Comparison of ENCODE assay signal across 25 cellular contexts in the genomic region with DNA sequence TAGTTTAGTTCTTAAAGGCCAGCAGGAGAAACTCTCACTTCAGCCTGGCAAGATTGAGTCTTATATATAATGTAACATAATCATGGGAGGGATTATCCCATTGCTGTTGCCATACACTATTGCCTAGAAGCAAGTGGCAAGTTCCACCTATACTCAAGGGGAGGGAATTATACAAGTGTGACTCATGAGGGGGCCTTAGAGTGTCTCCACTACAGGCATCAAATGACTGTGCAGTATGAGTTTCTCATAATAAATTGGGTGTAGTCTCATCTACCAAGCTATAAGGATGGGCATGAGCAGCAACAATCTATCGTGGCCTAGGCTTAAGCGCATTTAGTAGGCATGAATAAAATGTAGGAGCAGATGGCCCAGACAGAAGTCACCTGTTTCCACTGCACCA.
DNase-seq lines count a peak whose midpoint lies in the region; ATAC-seq and FAIRE-seq lines count a peak whose summit lies in the region.
"Had no signal": no experiment of that assay in that cellular context is flagged by ENCODE, and none has a peak within 500 bp of the region (broad histone marks: within the 10 kb centered on the region; RNA-seq: fewer than 3 reads in every experiment).

No MANE protein-coding gene starts in this region.

- no peak overlapping the region for H3K27ac Mint-ChIP-seq in activated naive CD4-positive, alpha-beta T cell treated with anti-CD3 and anti-CD28 coated beads for 36 hours
- H3K27ac Mint-ChIP-seq: CD4-positive, CD25-positive, alpha-beta regulatory T cell; GM23338 had no signal

- CTCF ChIA-PET in activated naive CD4-positive, alpha-beta T cell treated with anti-CD3 and anti-CD28 coated beads for 36 hours (lab: Charles Lee), result interaction anchor here (0.6 kb wide), 1 partner anchor 85 kb away, joined by 3 read pairs; no protein-coding TSS in a partner anchor

- H3K4me3 Mint-ChIP-seq in activated naive CD4-positive, alpha-beta T cell treated with anti-CD3 and anti-CD28 coated beads for 36 hours, result no peak overlapping the region
- H3K4me3 Mint-ChIP-seq: CD4-positive, CD25-positive, alpha-beta regulatory T cell; CD8-positive, alpha-beta memory T cell; GM23338 had no signal

- H3K4me1 Mint-ChIP-seq in activated naive CD4-positive, alpha-beta T cell treated with anti-CD3 and anti-CD28 coated beads for 36 hours (ENCODE audit: low read depth), result no peaks in the 10 kb centered on the region
- H3K4me1 Mint-ChIP-seq: CD4-positive, CD25-positive, alpha-beta regulatory T cell; CD8-positive, alpha-beta memory T cell; GM23338 had no signal

- peaks cover 1% of the 10 kb centered on the region for H3K36me3 Mint-ChIP-seq in activated naive CD4-positive, alpha-beta T cell treated with anti-CD3 and anti-CD28 coated beads for 36 hours (ENCODE audit: low read depth)
- H3K36me3 Mint-ChIP-seq: CD4-positive, CD25-positive, alpha-beta regulatory T cell; CD8-positive, alpha-beta memory T cell had no signal

- ATAC-seq in stimulated activated naive CD8-positive, alpha-beta T cell treated with anti-CD3 and anti-CD28 coated beads, Interleukin-15, Interleukin-2, amounts not matched to agents 100 U/mL and 50 U/mL, for 24 hours, result peak; percentile 59
- ATAC-seq in HG03108 (IDR thresholded peaks at IDR 0.05; ENCODE audit: unreplicated experiment), result no peak
- ATAC-seq: GM23338 had no signal

- peak; percentile 55 for FAIRE-seq in GM19239 (lab: Jason Lieb, UNC)
- FAIRE-seq: A204.1, G401.6, GM12891, H54, HTR-8/SVneo had no signal

- DNase-seq in activated naive CD4-positive, alpha-beta T cell treated with anti-CD3 and anti-CD28 coated beads for 36 hours, result peak; percentile 7
- DNase-seq in activated naive CD4-positive, alpha-beta T cell treated with Interleukin-2 at 50 U/mL for 16 hours, result no peak
- no peak for DNase-seq in GM19239 (ENCODE audit: insufficient read length, low spot score)
- DNase-seq in HT1080 (ENCODE audit: low read depth), result peak; percentile 14
- DNase-seq in stimulated activated naive CD8-positive, alpha-beta T cell treated with anti-CD3 and anti-CD28 coated beads, Interleukin-15, Interleukin-2, amounts not matched to agents 100 U/mL and 50 U/mL, for 24 hours, result no peak
- no peak for DNase-seq in NCI-H2196 (lab: John Stamatoyannopoulos, UW; ENCODE audit: unreplicated experiment)
- DNase-seq: ACHN; BE2C; C1 segment of cervical spinal cord; CD4-positive, CD25-positive, alpha-beta regulatory T cell; CD8-positive, alpha-beta memory T cell; COR-L47; DMS 273 treated with DMSO at 0.1 percent for 48 hours; DMS53; DND-41; EL; HCEC 1CT; IMR-90 had no signal

- H3K9me3 Mint-ChIP-seq in activated naive CD4-positive, alpha-beta T cell treated with anti-CD3 and anti-CD28 coated beads for 36 hours, result no peaks in the 10 kb centered on the region
- H3K9me3 Mint-ChIP-seq: CD4-positive, CD25-positive, alpha-beta regulatory T cell; GM23338 had no signal

- no peaks in the 10 kb centered on the region for H3K27me3 Mint-ChIP-seq in activated naive CD4-positive, alpha-beta T cell treated with anti-CD3 and anti-CD28 coated beads for 36 hours (ENCODE audit: low read depth)
- H3K27me3 Mint-ChIP-seq: CD4-positive, CD25-positive, alpha-beta regulatory T cell had no signal

- intact Hi-C loops in activated naive CD4-positive, alpha-beta T cell treated with anti-CD3 and anti-CD28 coated beads for 36 hours (cut with micrococcal nuclease), result loop anchor here (1.0 kb wide), 1 partner anchor 22 kb away; no protein-coding TSS in a partner anchor

Comparison
In these comparisons a context has a peak if more than half of its experiments do, and no peak if none do; other contexts are left out.
1. DNase-seq: peak in activated naive CD4-positive, alpha-beta T cell treated with anti-CD3 and anti-CD28 coated beads for 36 hours (single experiment) and HT1080 (single experiment); none in activated naive CD4-positive, alpha-beta T cell treated with Interleukin-2 at 50 U/mL for 16 hours (single experiment), GM19239 (single experiment), stimulated activated naive CD8-positive, alpha-beta T cell treated with anti-CD3 and anti-CD28 coated beads, Interleukin-15, Interleukin-2, amounts not matched to agents 100 U/mL and 50 U/mL, for 24 hours (single experiment) and NCI-H2196 (single experiment).